Comparison of ENCODE assay signal across 8 cellular contexts in genomic region chr15:72722071-72722696, GRCh38. TPM values are rescaled to one million over a fixed set of nuclear protein-coding genes. Genes with fewer than 3 reads are reported as not detected.
DNase-seq lines count a peak whose midpoint lies in the region; ATAC-seq and TF ChIP-seq lines count a peak whose summit lies in the region.

No MANE protein-coding gene starts in this region.

- H3K79me2 ChIP-seq in OCI-LY1 (ENCODE audit: insufficient read depth, low read length) (no peaks in the 10 kb centered on the region), neural cell (replicated peaks; ENCODE audit: insufficient read depth, low read length) (no peaks in the 10 kb centered on the region)

- intact Hi-C loops in esophagus muscularis mucosa (cut with DNase I), result no loop called here

- no peak overlapping the region for H2AFZ ChIP-seq in OCI-LY1 (ENCODE audit: low read length)
- H2AFZ ChIP-seq in neural cell (ENCODE audit: low read depth, low read length), result no peak overlapping the region

- TF ChIP-seq POLR2A in esophagus muscularis mucosa (IDR thresholded peaks at IDR 0.05; ENCODE audit: low read depth), result no peak

- no peaks in the 10 kb centered on the region; the same call in none of the 2 replicates for H3K36me3 ChIP-seq in BJ (ENCODE audit: control insufficient read depth, insufficient read depth, low read length)
- H3K36me3 ChIP-seq in OCI-LY1 (ENCODE audit: insufficient read depth, low read length), result peaks cover 11% of the 10 kb centered on the region; the same call in 1 of the 2 replicates
- peaks cover 4 to 50% (median 27%) of the 10 kb centered on the region in 4 donors for H3K36me3 ChIP-seq in esophagus muscularis mucosa
- H3K36me3 ChIP-seq in neural cell (ENCODE audit: insufficient read depth, low read length), result no peaks in the 10 kb centered on the region

- DNase-seq in BJ (ENCODE audit: low read depth), result no peak
- peak; percentile 68 for DNase-seq in HEK293T (ENCODE audit: extremely low spot score)
- peak; percentile 65 for DNase-seq in activated T-cell treated with anti-CD3 and anti-CD28 coated beads for 1 hour (ENCODE audit: low read depth)
- DNase-seq in esophagus muscularis mucosa (ENCODE audit: extremely low spot score), result no peak
- peak; percentile 72 for DNase-seq in stimulated activated naive CD8-positive, alpha-beta T cell treated with anti-CD3 and anti-CD28 coated beads, Interleukin-15, Interleukin-2, amounts not matched to agents 100 U/mL and 50 U/mL, for 24 hours

- no peaks in the 10 kb centered on the region for H4K20me1 ChIP-seq in OCI-LY1 (ENCODE audit: insufficient read depth, low read length)
- no peaks in the 10 kb centered on the region for H4K20me1 ChIP-seq in neural cell (ENCODE audit: insufficient read depth)

- TF ChIP-seq RAD21 in neural cell (conservative IDR thresholded peaks at IDR 0.05), result peak; percentile 76

- no peak overlapping the region for H3K9ac ChIP-seq in OCI-LY1 (ENCODE audit: low read length)
- H3K9ac ChIP-seq in neural cell (ENCODE audit: low read length), result no peak overlapping the region

- H3K27me3 ChIP-seq in BJ (ENCODE audit: control insufficient read depth, insufficient read depth, low read length) (no peaks in the 10 kb centered on the region), OCI-LY1 (ENCODE audit: insufficient read depth, low read length) (no peaks in the 10 kb centered on the region), esophagus muscularis mucosa (no peaks in the 10 kb centered on the region), neural cell (ENCODE audit: insufficient read depth, low read depth, low read length) (no peaks in the 10 kb centered on the region)

- H3K27ac ChIP-seq in OCI-LY1 (ENCODE audit: low read depth, low read length, poor library complexity, severe bottlenecking), result no peak overlapping the region
- no peak overlapping the region for H3K27ac ChIP-seq in esophagus muscularis mucosa (replicated peaks in 1 of 4)
- no peak overlapping the region for H3K27ac ChIP-seq in neural cell (ENCODE audit: low read length)

- H3F3A ChIP-seq in OCI-LY1 (ENCODE audit: insufficient read depth, low read length) (no peaks in the 10 kb centered on the region), neural cell (ENCODE audit: insufficient read depth, low read length, poor library complexity, severe bottlenecking) (no peaks in the 10 kb centered on the region)

- H3K4me2 ChIP-seq in OCI-LY1 (ENCODE audit: low read length) (no peak overlapping the region), neural cell (ENCODE audit: low read length) (no peak overlapping the region)

- WGBS in esophagus muscularis mucosa, result 37% methylated on average over 3 of the region's 3 CpGs

- no peak for TF ChIP-seq EP300 in esophagus muscularis mucosa (IDR thresholded peaks at IDR 0.05)
- no peak for TF ChIP-seq EP300 in neural cell (conservative IDR thresholded peaks at IDR 0.05; ENCODE audit: poor library complexity, severe bottlenecking)

- no peak overlapping the region for H3K4me3 ChIP-seq in BJ (ENCODE audit: low read depth, low read length)
- H3K4me3 ChIP-seq in OCI-LY1 (ENCODE audit: low read depth, low read length, poor library complexity, severe bottlenecking), result no peak overlapping the region
- H3K4me3 ChIP-seq in esophagus muscularis mucosa, result no peak overlapping the region
- H3K4me3 ChIP-seq in neural cell (ENCODE audit: low read length), result no peak overlapping the region

- H3K9me3 ChIP-seq in OCI-LY1 (ENCODE audit: low read length) (no peaks in the 10 kb centered on the region), esophagus muscularis mucosa (no peaks in the 10 kb centered on the region), neural cell (ENCODE audit: low read length) (no peaks in the 10 kb centered on the region)

- TF ChIP-seq CTCF in BJ (IDR thresholded peaks at IDR 0.05; ENCODE audit: insufficient read depth, low read depth, low read length) (peak; percentile 78), OCI-LY1 (IDR thresholded peaks at IDR 0.05; ENCODE audit: low read length) (peak; percentile 88), esophagus muscularis mucosa (IDR thresholded peaks at IDR 0.05) (peak; percentile 44 to 64 (median 48)), neural cell (IDR thresholded peaks at IDR 0.05; ENCODE audit: poor library complexity, severe bottlenecking) (peak; percentile 82)

- POLR2A ChIA-PET in BJ (lab: Charles Lee) (no interaction called here), HEK293T (lab: Yijun Ruan, JAX) (interaction anchor here (1.4 kb wide), 1 partner anchor 10 kb away, joined by 3 read pairs; no protein-coding TSS in a partner anchor)

- H3K4me1 ChIP-seq in OCI-LY1 (ENCODE audit: insufficient read depth, low read length, severe bottlenecking) (no peaks in the 10 kb centered on the region), esophagus muscularis mucosa (no peaks in the 10 kb centered on the region)

- CTCF ChIA-PET in BJ (lab: Yijun Ruan, JAX) (interaction anchor here (0.5 to 4.1 kb wide), 27 partner anchors 8 to 552 kb away, joined by 3 to 39 read pairs (median 4); partner anchors contain the start of genes BBS4 and HIGD2B), HEK293T (lab: Yijun Ruan, JAX) (interaction anchor here (0.5 to 2.1 kb wide), 23 partner anchors 9 to 914 kb away, joined by 3 to 15 read pairs (median 3); partner anchors contain the start of genes BBS4 and HIGD2B)

- H3K9me2 ChIP-seq in OCI-LY1 (ENCODE audit: low read depth, low read length), result no peaks in the 10 kb centered on the region
- H3K9me2 ChIP-seq in neural cell (ENCODE audit: insufficient read depth, low read length), result no peaks in the 10 kb centered on the region

- ATAC-seq in stimulated activated naive CD8-positive, alpha-beta T cell treated with anti-CD3 and anti-CD28 coated beads, Interleukin-15, Interleukin-2, amounts not matched to agents 100 U/mL and 50 U/mL, for 24 hours, result no peak
- ATAC-seq in HG03196 (IDR thresholded peaks at IDR 0.05; ENCODE audit: unreplicated experiment), result no peak

TF ChIP-seq in HEK293T, 16 proteins besides CTCF, POLR2A, EP300 and RAD21:
- TF ChIP-seq FOXM1 (IDR thresholded peaks at IDR 0.05; ENCODE audit: borderline replicate concordance) (no peak), LEF1 (IDR thresholded peaks at IDR 0.05; ENCODE audit: borderline replicate concordance) (no peak)
- TF ChIP-seq, protein P1, sequence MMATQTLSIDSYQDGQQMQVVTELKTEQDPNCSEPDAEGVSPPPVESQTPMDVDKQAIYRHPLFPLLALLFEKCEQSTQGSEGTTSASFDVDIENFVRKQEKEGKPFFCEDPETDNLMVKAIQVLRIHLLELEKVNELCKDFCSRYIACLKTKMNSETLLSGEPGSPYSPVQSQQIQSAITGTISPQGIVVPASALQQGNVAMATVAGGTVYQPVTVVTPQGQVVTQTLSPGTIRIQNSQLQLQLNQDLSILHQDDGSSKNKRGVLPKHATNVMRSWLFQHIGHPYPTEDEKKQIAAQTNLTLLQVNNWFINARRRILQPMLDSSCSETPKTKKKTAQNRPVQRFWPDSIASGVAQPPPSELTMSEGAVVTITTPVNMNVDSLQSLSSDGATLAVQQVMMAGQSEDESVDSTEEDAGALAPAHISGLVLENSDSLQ (IDR thresholded peaks at IDR 0.05), result 0 out of 2 replicates have a peak, but pooled peaks have one; percentile 11

TF ChIP-seq in neural cell, 6 proteins besides CTCF, POLR2A, EP300 and RAD21:
- no peak for TF ChIP-seq POLR2AphosphoS5 (IDR thresholded peaks at IDR 0.05)
- TF ChIP-seq, protein P2, sequence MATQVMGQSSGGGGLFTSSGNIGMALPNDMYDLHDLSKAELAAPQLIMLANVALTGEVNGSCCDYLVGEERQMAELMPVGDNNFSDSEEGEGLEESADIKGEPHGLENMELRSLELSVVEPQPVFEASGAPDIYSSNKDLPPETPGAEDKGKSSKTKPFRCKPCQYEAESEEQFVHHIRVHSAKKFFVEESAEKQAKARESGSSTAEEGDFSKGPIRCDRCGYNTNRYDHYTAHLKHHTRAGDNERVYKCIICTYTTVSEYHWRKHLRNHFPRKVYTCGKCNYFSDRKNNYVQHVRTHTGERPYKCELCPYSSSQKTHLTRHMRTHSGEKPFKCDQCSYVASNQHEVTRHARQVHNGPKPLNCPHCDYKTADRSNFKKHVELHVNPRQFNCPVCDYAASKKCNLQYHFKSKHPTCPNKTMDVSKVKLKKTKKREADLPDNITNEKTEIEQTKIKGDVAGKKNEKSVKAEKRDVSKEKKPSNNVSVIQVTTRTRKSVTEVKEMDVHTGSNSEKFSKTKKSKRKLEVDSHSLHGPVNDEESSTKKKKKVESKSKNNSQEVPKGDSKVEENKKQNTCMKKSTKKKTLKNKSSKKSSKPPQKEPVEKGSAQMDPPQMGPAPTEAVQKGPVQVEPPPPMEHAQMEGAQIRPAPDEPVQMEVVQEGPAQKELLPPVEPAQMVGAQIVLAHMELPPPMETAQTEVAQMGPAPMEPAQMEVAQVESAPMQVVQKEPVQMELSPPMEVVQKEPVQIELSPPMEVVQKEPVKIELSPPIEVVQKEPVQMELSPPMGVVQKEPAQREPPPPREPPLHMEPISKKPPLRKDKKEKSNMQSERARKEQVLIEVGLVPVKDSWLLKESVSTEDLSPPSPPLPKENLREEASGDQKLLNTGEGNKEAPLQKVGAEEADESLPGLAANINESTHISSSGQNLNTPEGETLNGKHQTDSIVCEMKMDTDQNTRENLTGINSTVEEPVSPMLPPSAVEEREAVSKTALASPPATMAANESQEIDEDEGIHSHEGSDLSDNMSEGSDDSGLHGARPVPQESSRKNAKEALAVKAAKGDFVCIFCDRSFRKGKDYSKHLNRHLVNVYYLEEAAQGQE (IDR thresholded peaks at IDR 0.05; ENCODE audit: borderline replicate concordance), result no peak
- TF ChIP-seq TAF1 (IDR thresholded peaks at IDR 0.05; ENCODE audit: low read depth), result no peak
- no peak for TF ChIP-seq MXI1 (conservative IDR thresholded peaks at IDR 0.05; ENCODE audit: poor library complexity, severe bottlenecking)
- peak; percentile 82 for TF ChIP-seq SMC3 (conservative IDR thresholded peaks at IDR 0.05; ENCODE audit: poor library complexity)
- no peak for TF ChIP-seq EZH2 (IDR thresholded peaks at IDR 0.05; ENCODE audit: borderline replicate concordance, insufficient read depth, low read length, poor library complexity, severe bottlenecking)

RNA-seq across cellular contexts. Expression of gene BBS4, which starts 36.2 kb away (rescaled TPM):
- polyA plus RNA-seq in BJ (2011; rRNA removed) (22.2 and 24.9 TPM in 2 replicates), neural cell (66.5 and 88.2 TPM in 2 replicates)
- 10.4 and 12.3 TPM in 2 replicates for polyA minus RNA-seq in BJ (2011; rRNA and poly(A)+ RNA removed)
- 10 to 100 TPM; 13.9 to 27.9 (median 19.0) TPM for total RNA-seq in esophagus muscularis mucosa
- 47.7 and 64.5 TPM in 2 replicates for polyA minus RNA-seq in neural cell

RNA-seq across cellular contexts. Expression of gene HIGD2B, which starts 36.2 kb away (rescaled TPM):
- polyA plus RNA-seq in BJ (2011; rRNA removed) (not detected in 2 replicates), neural cell (not detected in 2 replicates)
- polyA minus RNA-seq in BJ (2011; rRNA and poly(A)+ RNA removed), result not detected in 2 replicates
- total RNA-seq in esophagus muscularis mucosa, result not detected
- not detected in 2 replicates for polyA minus RNA-seq in neural cell

Comparison
In these comparisons a context has a peak if more than half of its experiments do, and no peak if none do; other contexts are left out.
1. DNase-seq: peak in HEK293T (single experiment), activated T-cell treated with anti-CD3 and anti-CD28 coated beads for 1 hour (single experiment) and stimulated activated naive CD8-positive, alpha-beta T cell treated with anti-CD3 and anti-CD28 coated beads, Interleukin-15, Interleukin-2, amounts not matched to agents 100 U/mL and 50 U/mL, for 24 hours (single experiment); none in BJ (single experiment) and esophagus muscularis mucosa (single experiment).
2. Peak in every context shown above with its lines, with median percentiles within 50 percentile points of each other: CTCF ChIP-seq.